7 cellular contexts compared by ENCODE assay signal in genomic region chr6:26194774-26195375, GRCh38.
DNase-seq lines count a peak whose midpoint lies in the region; ATAC-seq and TF ChIP-seq lines count a peak whose summit lies in the region.

No MANE protein-coding gene starts in this region.

- intact Hi-C loops in activated T-helper 1 cell treated with anti-CD3 and anti-CD28 coated beads, Interleukin-12 subunit alpha, Interleukin-12 subunit beta, Interleukin-2, Interleukin-4 antibody, amounts not matched to agents 30 ng/mL and 10 ng/mL and 1 ng/mL, durations not matched to agents 14 hours and 24 hours and 36 hours (cut with micrococcal nuclease) = loop anchor here (1.0 to 5.0 kb wide), 4 partner anchors 20 to 1697 kb away; a partner anchor contains a TSS

- H3K4me1 Mint-ChIP-seq in HFFc6 (ENCODE audit: low read depth) = peaks cover 37% of the 10 kb centered on the region
- peaks cover 41% of the 10 kb centered on the region for H3K4me1 Mint-ChIP-seq in activated T-helper 1 cell treated with anti-CD3 and anti-CD28 coated beads, Interleukin-12 subunit alpha, Interleukin-12 subunit beta, Interleukin-2, Interleukin-4 antibody, amounts not matched to agents 30 ng/mL and 10 ng/mL and 1 ng/mL, durations not matched to agents 14 hours and 24 hours and 36 hours (ENCODE audit: low read depth)
- peaks cover 26 to 55% of the 10 kb centered on the region in 2 donors for H3K4me1 Mint-ChIP-seq in stimulated activated naive B cell treated with anti-CD40 and anti-IgM and Interleukin-4, amounts not matched to agents 10 μg/mL and 1 μg/mL and 100 μg/mL, for 72 hours

- H3K4me3 ChIP-seq in iPS-11a (ENCODE audit: low read depth, low read length) = peak overlapping the region; percentile 97

- ATAC-seq in stimulated activated naive B cell treated with anti-CD40 and anti-IgM and Interleukin-4, amounts not matched to agents 10 μg/mL and 1 μg/mL and 100 μg/mL, for 72 hours (replicated peaks) = no peak
- no peak for ATAC-seq in HG03280 (IDR thresholded peaks at IDR 0.05; ENCODE audit: unreplicated experiment)

- no peak for DNase-seq in HFFc6
- no peak for DNase-seq in activated T-helper 1 cell treated with anti-CD3 and anti-CD28 coated beads, Interleukin-12 subunit alpha, Interleukin-12 subunit beta, Interleukin-2, Interleukin-4 antibody, amounts not matched to agents 30 ng/mL and 10 ng/mL and 1 ng/mL, durations not matched to agents 14 hours and 24 hours and 36 hours (ENCODE audit: low spot score)
- DNase-seq in stimulated activated naive B cell treated with anti-CD40 and anti-IgM and Interleukin-4, amounts not matched to agents 10 μg/mL and 1 μg/mL and 100 μg/mL, for 72 hours = no peak
- DNase-seq in NCI-H1694 (lab: John Stamatoyannopoulos, UW) = no peak
- no peak for DNase-seq in DMS153 treated with DMSO at 0.1 percent for 48 hours (lab: John Stamatoyannopoulos, UW; ENCODE audit: unreplicated experiment)

- H3K36me3 Mint-ChIP-seq in HFFc6 (ENCODE audit: low read depth) = peaks cover 13% of the 10 kb centered on the region
- H3K36me3 Mint-ChIP-seq in activated T-helper 1 cell treated with anti-CD3 and anti-CD28 coated beads, Interleukin-12 subunit alpha, Interleukin-12 subunit beta, Interleukin-2, Interleukin-4 antibody, amounts not matched to agents 30 ng/mL and 10 ng/mL and 1 ng/mL, durations not matched to agents 14 hours and 24 hours and 36 hours (ENCODE audit: low read depth) = peaks cover 7% of the 10 kb centered on the region
- H3K36me3 Mint-ChIP-seq in stimulated activated naive B cell treated with anti-CD40 and anti-IgM and Interleukin-4, amounts not matched to agents 10 μg/mL and 1 μg/mL and 100 μg/mL, for 72 hours = peaks cover 36 to 56% of the 10 kb centered on the region in 2 donors

- 0 out of 2 replicates have a peak, but pooled peaks cover 4% of the 10 kb centered on the region for H3K9me3 Mint-ChIP-seq in HFFc6
- H3K9me3 Mint-ChIP-seq in activated T-helper 1 cell treated with anti-CD3 and anti-CD28 coated beads, Interleukin-12 subunit alpha, Interleukin-12 subunit beta, Interleukin-2, Interleukin-4 antibody, amounts not matched to agents 30 ng/mL and 10 ng/mL and 1 ng/mL, durations not matched to agents 14 hours and 24 hours and 36 hours = no peaks in the 10 kb centered on the region
- H3K9me3 Mint-ChIP-seq in stimulated activated naive B cell treated with anti-CD40 and anti-IgM and Interleukin-4, amounts not matched to agents 10 μg/mL and 1 μg/mL and 100 μg/mL, for 72 hours = peaks cover 0 to 3% of the 10 kb centered on the region in 2 donors

- peak overlapping the region; percentile 97 for H3K4me3 Mint-ChIP-seq in HFFc6
- H3K4me3 Mint-ChIP-seq in activated T-helper 1 cell treated with anti-CD3 and anti-CD28 coated beads, Interleukin-12 subunit alpha, Interleukin-12 subunit beta, Interleukin-2, Interleukin-4 antibody, amounts not matched to agents 30 ng/mL and 10 ng/mL and 1 ng/mL, durations not matched to agents 14 hours and 24 hours and 36 hours = peak overlapping the region; percentile 92
- H3K4me3 Mint-ChIP-seq in stimulated activated naive B cell treated with anti-CD40 and anti-IgM and Interleukin-4, amounts not matched to agents 10 μg/mL and 1 μg/mL and 100 μg/mL, for 72 hours = peak overlapping the region; percentile 85 to 93

- no peak for TF ChIP-seq CTCF in HFFc6 (IDR thresholded peaks at IDR 0.05)

- H3K27me3 Mint-ChIP-seq in HFFc6 (ENCODE audit: insufficient read depth) = peaks cover 35% of the 10 kb centered on the region
- H3K27me3 Mint-ChIP-seq in activated T-helper 1 cell treated with anti-CD3 and anti-CD28 coated beads, Interleukin-12 subunit alpha, Interleukin-12 subunit beta, Interleukin-2, Interleukin-4 antibody, amounts not matched to agents 30 ng/mL and 10 ng/mL and 1 ng/mL, durations not matched to agents 14 hours and 24 hours and 36 hours (ENCODE audit: insufficient read depth) = no peaks in the 10 kb centered on the region
- H3K27me3 Mint-ChIP-seq in stimulated activated naive B cell treated with anti-CD40 and anti-IgM and Interleukin-4, amounts not matched to agents 10 μg/mL and 1 μg/mL and 100 μg/mL, for 72 hours = no peaks in the 10 kb centered on the region

- H3K27ac Mint-ChIP-seq in HFFc6 = peak overlapping the region; percentile 98
- peak overlapping the region; percentile 95 for H3K27ac Mint-ChIP-seq in activated T-helper 1 cell treated with anti-CD3 and anti-CD28 coated beads, Interleukin-12 subunit alpha, Interleukin-12 subunit beta, Interleukin-2, Interleukin-4 antibody, amounts not matched to agents 30 ng/mL and 10 ng/mL and 1 ng/mL, durations not matched to agents 14 hours and 24 hours and 36 hours
- H3K27ac Mint-ChIP-seq in stimulated activated naive B cell treated with anti-CD40 and anti-IgM and Interleukin-4, amounts not matched to agents 10 μg/mL and 1 μg/mL and 100 μg/mL, for 72 hours = peak overlapping the region; percentile 98
